ENCODE assay signal across 8 cellular contexts in the genomic region with DNA sequence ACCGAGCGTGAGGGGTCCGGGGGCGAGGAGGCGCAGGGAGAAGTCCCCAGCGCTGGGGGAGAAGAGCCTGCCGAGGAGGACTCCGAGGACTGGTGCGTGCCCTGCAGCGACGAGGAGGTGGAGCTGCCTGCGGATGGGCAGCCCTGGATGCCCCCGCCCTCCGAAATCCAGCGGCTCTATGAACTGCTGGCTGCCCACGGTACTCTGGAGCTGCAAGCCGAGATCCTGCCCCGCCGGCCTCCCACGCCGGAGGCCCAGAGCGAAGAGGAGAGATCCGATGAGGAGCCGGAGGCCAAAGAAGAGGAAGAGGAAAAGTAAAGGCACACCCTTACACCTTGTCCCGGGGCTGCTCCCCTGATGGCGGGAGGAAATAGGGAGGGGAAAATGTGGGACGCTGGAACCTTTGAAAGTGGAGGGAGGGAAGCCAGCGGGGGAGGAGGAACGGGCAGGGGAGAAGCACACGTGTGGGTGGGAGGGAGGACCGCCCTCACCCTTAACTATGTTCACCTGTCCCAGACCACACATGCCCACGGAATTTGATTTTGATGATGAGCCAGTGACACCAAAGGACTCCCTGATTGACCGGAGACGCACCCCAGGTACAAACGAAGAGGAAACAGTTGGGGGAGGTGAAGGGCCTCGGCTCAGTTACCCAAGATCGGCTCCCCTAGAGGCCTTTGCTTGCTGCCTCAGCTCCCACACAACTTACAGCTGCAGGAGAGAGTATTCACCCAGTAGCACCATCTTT. TPM values are rescaled to one million over a fixed set of nuclear protein-coding genes. Genes with fewer than 3 reads are reported as not detected.
DNase-seq lines count a peak whose midpoint lies in the region; ATAC-seq and TF ChIP-seq lines count a peak whose summit lies in the region.

No MANE protein-coding gene starts in this region.

- peaks cover 8% of the 10 kb centered on the region for H3K79me2 ChIP-seq in Karpas-422 (ENCODE audit: low read length)

- peak overlapping the region; percentile 95 for H3K27ac Mint-ChIP-seq in T-helper 1 cell treated with Interleukin-12 subunit alpha and Interleukin-12 subunit beta and Interleukin-4 antibody, amounts not matched to agents 30 μg/mL and 1 μg/mL, for 36 hours

- peak; percentile 17 for DNase-seq in DMS53 treated with DMSO at 0.1 percent for 48 hours (lab: John Stamatoyannopoulos, UW; ENCODE audit: unreplicated experiment)
- DNase-seq in Karpas-422, result peak; percentile 81
- DNase-seq in cardiac fibroblast (ENCODE audit: low read depth in 2 of 2), result peak; percentile 63 to 67
- peak; percentile 80 for DNase-seq in stimulated activated CD8-positive, alpha-beta memory T cell treated with anti-CD3 and anti-CD28 coated beads, Interleukin-4, amount 100 ng/mL, for 48 hours
- DNase-seq in pons (ENCODE audit: low spot score), result no peak

- H3K4me3 Mint-ChIP-seq in T-helper 1 cell treated with Interleukin-12 subunit alpha and Interleukin-12 subunit beta and Interleukin-4 antibody, amounts not matched to agents 30 μg/mL and 1 μg/mL, for 36 hours, result peak overlapping the region; percentile 90

- H3K4me3 ChIP-seq in Karpas-422 (ENCODE audit: low read length) (peak overlapping the region; percentile 83), cardiac fibroblast (replicated peaks in 1 of 2; ENCODE audit: low read depth in 2 of 2, low read length in 2 of 2) (peak overlapping the region; percentile 68 to 82)

- peaks cover 72% of the 10 kb centered on the region for H3K4me1 ChIP-seq in Karpas-422 (ENCODE audit: low read length)

- H3K9me2 ChIP-seq in Karpas-422 (replicated peaks; ENCODE audit: insufficient read depth, low read length), result no peaks in the 10 kb centered on the region

- peak; percentile 31 for TF ChIP-seq CTCF in cardiac fibroblast (IDR thresholded peaks at IDR 0.05; ENCODE audit: low read depth, low read length)

- H3K9ac ChIP-seq in Karpas-422 (ENCODE audit: low read length), result peak overlapping the region; percentile 87

- peak overlapping the region; percentile 19; the same call in 1 of the 2 replicates for H2AFZ ChIP-seq in Karpas-422 (ENCODE audit: low read length)

- peaks cover 33% of the 10 kb centered on the region for H3K36me3 Mint-ChIP-seq in T-helper 1 cell treated with Interleukin-12 subunit alpha and Interleukin-12 subunit beta and Interleukin-4 antibody, amounts not matched to agents 30 μg/mL and 1 μg/mL, for 36 hours (ENCODE audit: low read depth)

- peaks cover 20% of the 10 kb centered on the region; the same call in 1 of the 2 replicates for H4K20me1 ChIP-seq in Karpas-422 (ENCODE audit: insufficient read depth, low read depth, low read length)

- H3K27me3 ChIP-seq in Karpas-422 (ENCODE audit: low read length), result no peaks in the 10 kb centered on the region
- H3K27me3 ChIP-seq in layer of hippocampus (ENCODE audit: control insufficient read depth, insufficient read depth, low read length), result no peaks in the 10 kb centered on the region

- ATAC-seq in GM21447 (IDR thresholded peaks at IDR 0.05; ENCODE audit: unreplicated experiment), result peak; percentile 11

- peak overlapping the region; percentile 89 for H3K27ac ChIP-seq in Karpas-422 (ENCODE audit: low read length)
- H3K27ac ChIP-seq in layer of hippocampus (ENCODE audit: low read depth, low read length), result peak overlapping the region; percentile 85

- peaks cover 9% of the 10 kb centered on the region; the same call in 1 of the 2 replicates for H3K36me3 ChIP-seq in Karpas-422 (ENCODE audit: insufficient read depth, low read length)

- no peaks in the 10 kb centered on the region for H3K9me3 ChIP-seq in Karpas-422 (ENCODE audit: low read length)

- H3K4me2 ChIP-seq in Karpas-422 (ENCODE audit: low read depth, low read length, poor library complexity, severe bottlenecking), result peak overlapping the region; percentile 100

- no peaks in the 10 kb centered on the region for H3K9me3 Mint-ChIP-seq in T-helper 1 cell treated with Interleukin-12 subunit alpha and Interleukin-12 subunit beta and Interleukin-4 antibody, amounts not matched to agents 30 μg/mL and 1 μg/mL, for 36 hours

- peaks cover 6% of the 10 kb centered on the region for H3K27me3 Mint-ChIP-seq in T-helper 1 cell treated with Interleukin-12 subunit alpha and Interleukin-12 subunit beta and Interleukin-4 antibody, amounts not matched to agents 30 μg/mL and 1 μg/mL, for 36 hours (ENCODE audit: low read depth)

- H3K4me1 Mint-ChIP-seq in T-helper 1 cell treated with Interleukin-12 subunit alpha and Interleukin-12 subunit beta and Interleukin-4 antibody, amounts not matched to agents 30 μg/mL and 1 μg/mL, for 36 hours (ENCODE audit: low read depth), result peaks cover 45% of the 10 kb centered on the region

RNA-seq across cellular contexts. Expression of a gene that starts 0.9 kb away (rescaled TPM):
- total RNA-seq in Karpas-422 (2014; rRNA removed; shearing (Covaris generic); ENCODE audit: low replicate concordance), result 25.4 and 69.2 TPM in 2 replicates

RNA-seq across cellular contexts. Expression of a gene that starts 3.4 kb away (rescaled TPM):
- total RNA-seq in Karpas-422 (2014; rRNA removed; shearing (Covaris generic); ENCODE audit: low replicate concordance), result 7.8 and 25.7 TPM in 2 replicates

RNA-seq across cellular contexts. Expression of a gene that starts 4.9 kb away (rescaled TPM):
- total RNA-seq in Karpas-422 (2014; rRNA removed; shearing (Covaris generic); ENCODE audit: low replicate concordance), result 0.87 and 3.5 TPM in 2 replicates

RNA-seq across cellular contexts. Expression of a gene that starts 10.5 kb away (rescaled TPM):
- 118 and 320 TPM in 2 replicates for total RNA-seq in Karpas-422 (2014; rRNA removed; shearing (Covaris generic); ENCODE audit: low replicate concordance)

RNA-seq across cellular contexts. Expression of a gene that starts 26.3 kb away (rescaled TPM):
- 75.4 and 105 TPM in 2 replicates for total RNA-seq in Karpas-422 (2014; rRNA removed; shearing (Covaris generic); ENCODE audit: low replicate concordance)
